ENCODE assay signal across 2 cellular contexts in the genomic region with DNA sequence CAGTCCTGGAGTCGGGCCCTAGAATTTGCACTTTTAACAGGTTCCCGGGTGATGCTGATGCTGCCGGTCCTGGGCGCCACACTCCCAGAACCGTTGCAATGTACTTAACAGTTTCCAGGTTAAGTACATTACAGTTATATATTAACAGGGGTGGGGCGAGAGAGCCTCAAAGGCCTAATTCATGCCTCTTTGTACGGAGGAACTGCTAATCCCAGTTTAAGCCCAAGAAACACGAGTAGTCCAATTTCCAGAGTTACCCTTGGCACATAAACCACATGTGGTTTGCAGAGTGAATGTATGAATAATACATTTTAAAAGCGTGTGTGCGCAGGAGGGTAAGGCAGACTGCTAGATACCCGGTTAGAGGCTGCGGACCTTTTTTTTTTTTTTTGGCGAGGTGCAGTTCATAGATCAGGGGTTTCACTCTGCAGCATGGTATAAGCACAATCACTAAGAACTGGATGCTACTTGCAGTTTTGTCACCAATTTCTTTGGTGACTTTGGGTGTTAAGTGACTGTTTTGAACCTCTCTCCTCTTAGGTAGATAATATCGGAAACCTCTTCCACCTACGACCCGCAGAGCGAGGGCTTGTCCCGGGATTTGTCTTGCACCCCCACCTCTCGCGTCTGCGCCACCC.
TF ChIP-seq lines count a peak whose summit lies in the region.

No MANE protein-coding gene starts in this region.

TF ChIP-seq in GM12891, 5 proteins besides CTCF, POLR2A, EP300 and RAD21:
- TF ChIP-seq POU2F2 (IDR thresholded peaks at IDR 0.05; ENCODE audit: low read depth, low read length), result no peak
- no peak for TF ChIP-seq PAX5 (IDR thresholded peaks at IDR 0.05; ENCODE audit: insufficient read depth, low read length, severe bottlenecking)
- TF ChIP-seq TAF1 (IDR thresholded peaks at IDR 0.05; ENCODE audit: low read depth, low read length), result no peak
- TF ChIP-seq POLR2AphosphoS5 (IDR thresholded peaks at IDR 0.05; ENCODE audit: low read depth, low read length), result no peak
- no peak for TF ChIP-seq SPI1 (IDR thresholded peaks at IDR 0.05; ENCODE audit: low read depth, low read length)
TF ChIP-seq in GM12891: peak in this region for 0.

TF ChIP-seq in K562, 482 proteins besides CTCF, POLR2A, EP300 and RAD21:
- peak; percentile 55; the same call in 1 of the 2 replicates for TF ChIP-seq SMARCC2 (IDR thresholded peaks at IDR 0.05; ENCODE audit: low read depth)
- peak; percentile 50 for TF ChIP-seq HMGN3 (IDR thresholded peaks at IDR 0.05; ENCODE audit: borderline replicate concordance, extremely low read depth, insufficient read length, low read depth, low read length)
- TF ChIP-seq HCFC1 (IDR thresholded peaks at IDR 0.05; ENCODE audit: low read depth, low read length), result 0 out of 2 replicates have a peak, but pooled peaks have one; percentile 16
- TF ChIP-seq, protein P1, sequence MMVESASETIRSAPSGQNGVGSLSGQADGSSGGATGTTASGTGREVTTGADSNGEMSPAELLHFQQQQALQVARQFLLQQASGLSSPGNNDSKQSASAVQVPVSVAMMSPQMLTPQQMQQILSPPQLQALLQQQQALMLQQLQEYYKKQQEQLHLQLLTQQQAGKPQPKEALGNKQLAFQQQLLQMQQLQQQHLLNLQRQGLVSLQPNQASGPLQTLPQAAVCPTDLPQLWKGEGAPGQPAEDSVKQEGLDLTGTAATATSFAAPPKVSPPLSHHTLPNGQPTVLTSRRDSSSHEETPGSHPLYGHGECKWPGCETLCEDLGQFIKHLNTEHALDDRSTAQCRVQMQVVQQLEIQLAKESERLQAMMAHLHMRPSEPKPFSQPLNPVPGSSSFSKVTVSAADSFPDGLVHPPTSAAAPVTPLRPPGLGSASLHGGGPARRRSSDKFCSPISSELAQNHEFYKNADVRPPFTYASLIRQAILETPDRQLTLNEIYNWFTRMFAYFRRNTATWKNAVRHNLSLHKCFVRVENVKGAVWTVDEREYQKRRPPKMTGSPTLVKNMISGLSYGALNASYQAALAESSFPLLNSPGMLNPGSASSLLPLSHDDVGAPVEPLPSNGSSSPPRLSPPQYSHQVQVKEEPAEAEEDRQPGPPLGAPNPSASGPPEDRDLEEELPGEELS (CRISPR knock-in tag; IDR thresholded peaks at IDR 0.05; ENCODE audit: borderline replicate concordance), result no peak
- TF ChIP-seq SAP30 (IDR thresholded peaks at IDR 0.05; ENCODE audit: borderline replicate concordance, insufficient read depth, low read depth, low read length, poor library complexity, severe bottlenecking), result peak; percentile 20
- TF ChIP-seq ZNF384 (IDR thresholded peaks at IDR 0.05; ENCODE audit: low read depth, low read length), result peak; percentile 82
- no peak for TF ChIP-seq PTBP1 (IDR thresholded peaks at IDR 0.05; ENCODE audit: low read depth, low read length)
- peak; percentile 32 for TF ChIP-seq CHD1 (IDR thresholded peaks at IDR 0.05; ENCODE audit: low read length)
